11 cellular contexts compared by ENCODE assay signal in the genomic region with DNA sequence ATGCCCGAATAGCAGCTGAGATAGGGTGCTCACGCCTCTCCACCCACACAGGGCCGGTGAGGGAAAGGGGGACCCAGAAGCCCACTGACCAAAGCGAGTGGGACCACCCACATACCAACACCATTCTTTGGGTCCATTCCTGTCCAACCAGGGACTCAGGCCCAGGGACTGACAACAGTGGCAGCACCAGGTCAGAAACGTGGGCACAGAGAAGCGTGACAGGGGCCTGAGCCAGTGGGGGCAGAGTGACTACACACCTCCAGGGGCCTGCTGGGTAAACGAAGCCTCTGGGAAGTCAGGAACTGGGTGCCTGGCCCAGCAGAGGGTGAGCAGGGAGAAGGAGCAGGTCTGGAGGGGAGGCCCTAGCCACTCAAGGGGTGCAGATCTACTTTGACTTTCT. TPM values are rescaled to one million over a fixed set of nuclear protein-coding genes. Genes with fewer than 3 reads are reported as not detected.
DNase-seq lines count a peak whose midpoint lies in the region; ATAC-seq and TF ChIP-seq lines count a peak whose summit lies in the region.
"Had no signal": no experiment of that assay in that cellular context is flagged by ENCODE, and none has a peak within 500 bp of the region (broad histone marks: within the 10 kb centered on the region; RNA-seq: fewer than 3 reads in every experiment).

No MANE protein-coding gene starts in this region.

- WGBS in heart left ventricle, 4 donors = 60 to 76% (median 66%) methylated on average over 6 to 7 of the region's 7 CpGs
- WGBS in hepatocyte (ENCODE audit: low lambda C conversion rate, missing lambda C conversion rate) = 80% methylated on average over 7 of the region's 7 CpGs

- no peaks in the 10 kb centered on the region for H3K9me2 ChIP-seq in hepatocyte (replicated peaks; ENCODE audit: insufficient read depth)

- no peak for TF ChIP-seq POLR2A in heart left ventricle (IDR thresholded peaks at IDR 0.05)

- H3K4me1 ChIP-seq in heart left ventricle (peaks cover 5 to 97% (median 76%) of the 10 kb centered on the region in 12 donors), rectal smooth muscle tissue (ENCODE audit: control insufficient read depth, insufficient read depth, low read length) (peaks cover 2% of the 10 kb centered on the region), hepatocyte (ENCODE audit: insufficient read depth) (peaks cover 7% of the 10 kb centered on the region)

- POLR2A ChIA-PET in AG04450 (lab: Yijun Ruan, JAX) = interaction anchor here (0.6 to 4.5 kb wide), 17 partner anchors 8 to 132 kb away, joined by 3 to 48 read pairs (median 4); a partner anchor contains a TSS
- POLR2A ChIA-PET in WTC11 (lab: Charles Lee) = interaction anchor here (1.1 kb wide), 4 partner anchors 11 to 34 kb away, joined by 4 to 6 read pairs (median 6); a partner anchor contains a TSS

- H3K9me3 ChIP-seq in AG04450 (ENCODE audit: control insufficient read depth, insufficient read depth, low read length) = no peaks in the 10 kb centered on the region
- no peaks in the 10 kb centered on the region for H3K9me3 ChIP-seq in heart left ventricle
- H3K9me3 ChIP-seq in MG63 = no peaks in the 10 kb centered on the region
- no peaks in the 10 kb centered on the region for H3K9me3 ChIP-seq in hepatocyte (ENCODE audit: low read depth)

- H3K9ac ChIP-seq in rectal smooth muscle tissue (ENCODE audit: low read length) = no peak overlapping the region

- peak overlapping the region; percentile 80 for H3K27ac ChIP-seq in AG04450 (ENCODE audit: low read depth, low read length)
- H3K27ac ChIP-seq in heart left ventricle = peak overlapping the region in 10 of 12 donors; percentile 67 to 86 (median 72)
- peak overlapping the region; percentile 0 for H3K27ac ChIP-seq in rectal smooth muscle tissue (ENCODE audit: low read depth, low read length)
- H3K27ac ChIP-seq in hepatocyte = no peak overlapping the region
- H3K27ac ChIP-seq: cardiac muscle cell had no signal

- H2AFZ ChIP-seq in hepatocyte = no peak overlapping the region

- H3K4me1 Mint-ChIP-seq in WTC11 = peaks cover 23% of the 10 kb centered on the region

- no peak overlapping the region for H3K27ac Mint-ChIP-seq in WTC11
- H3K27ac Mint-ChIP-seq: activated T-helper 1 cell treated with anti-CD3 and anti-CD28 coated beads, Interleukin-12 subunit alpha, Interleukin-12 subunit beta, Interleukin-2, Interleukin-4 antibody, amounts not matched to agents 30 ng/mL and 10 ng/mL and 1 ng/mL, durations not matched to agents 14 hours and 24 hours and 36 hours had no signal

- H3K36me3 Mint-ChIP-seq in WTC11 = no peaks in the 10 kb centered on the region

- peaks cover 0 to 81% (median 60%) of the 10 kb centered on the region in 9 donors for H3K36me3 ChIP-seq in heart left ventricle
- peaks cover 12% of the 10 kb centered on the region for H3K36me3 ChIP-seq in rectal smooth muscle tissue (ENCODE audit: control insufficient read depth, insufficient read depth, low read length)
- peaks cover 39% of the 10 kb centered on the region for H3K36me3 ChIP-seq in MG63
- H3K36me3 ChIP-seq in hepatocyte (replicated peaks; ENCODE audit: insufficient read depth, low read depth) = no peaks in the 10 kb centered on the region
- H3K36me3 ChIP-seq: cardiac muscle cell had no signal

- no peaks in the 10 kb centered on the region for H3K9me3 Mint-ChIP-seq in WTC11
- H3K9me3 Mint-ChIP-seq: activated T-helper 1 cell treated with anti-CD3 and anti-CD28 coated beads, Interleukin-12 subunit alpha, Interleukin-12 subunit beta, Interleukin-2, Interleukin-4 antibody, amounts not matched to agents 30 ng/mL and 10 ng/mL and 1 ng/mL, durations not matched to agents 14 hours and 24 hours and 36 hours had no signal

- DNase-seq in AG04450 (ENCODE audit: low read depth, low spot score) (no peak), WTC11 (ENCODE audit: low spot score) (peak; percentile 8), heart left ventricle (peak in 2 of 5 donors; percentile 15 to 32), MG63 (no peak), hepatocyte (ENCODE audit: low spot score) (no peak), SIG-M5 (lab: John Stamatoyannopoulos, UW) (no peak)
- no peak for DNase-seq in stimulated activated CD4-positive, alpha-beta T cell treated with anti-CD3 and anti-CD28 coated beads, Interleukin-15, amount 100 ng/mL, for 24 hours
- DNase-seq: NCI-H187 treated with DMSO at 0.1 percent for 48 hours had no signal

- H3K4me2 ChIP-seq in hepatocyte = no peak overlapping the region

- ATAC-seq in WTC11 (no peak), heart left ventricle (peak in 2 of 4 donors; percentile 0 to 1)

- no peaks in the 10 kb centered on the region for H3K27me3 ChIP-seq in AG04450 (ENCODE audit: control insufficient read depth, insufficient read depth, low read length)
- no peaks in the 10 kb centered on the region for H3K27me3 ChIP-seq in heart left ventricle
- H3K27me3 ChIP-seq in rectal smooth muscle tissue (ENCODE audit: control insufficient read depth, insufficient read depth, low read length) = no peaks in the 10 kb centered on the region
- no peaks in the 10 kb centered on the region for H3K27me3 ChIP-seq in MG63
- no peaks in the 10 kb centered on the region for H3K27me3 ChIP-seq in hepatocyte
- H3K27me3 ChIP-seq: cardiac muscle cell had no signal

- CTCF ChIA-PET in AG04450 (lab: Charles Lee) = interaction anchor here (0.7 to 3.8 kb wide), 31 partner anchors 8 to 279 kb away, joined by 3 to 120 read pairs (median 7); a partner anchor contains a TSS
- CTCF ChIA-PET in WTC11 (lab: Charles Lee) = interaction anchor here (0.6 to 11.2 kb wide), 56 partner anchors 8 to 1848 kb away, joined by 3 to 474 read pairs (median 6); a partner anchor contains a TSS

- peaks cover 26% of the 10 kb centered on the region for H3K27me3 Mint-ChIP-seq in WTC11 (ENCODE audit: low read depth)

- intact Hi-C loops in heart left ventricle (cut with DNase I) = loop anchor here in 8 of 10 donors (2.0 to 5.0 kb wide), 5 partner anchors 33 to 222 kb away; no protein-coding TSS in a partner anchor

- H3K4me3 ChIP-seq in AG04450 (ENCODE audit: low read depth, low read length) (no peak overlapping the region), heart left ventricle (no peak overlapping the region), rectal smooth muscle tissue (ENCODE audit: low read length) (no peak overlapping the region), MG63 (no peak overlapping the region), hepatocyte (no peak overlapping the region)
- H3K4me3 ChIP-seq: cardiac muscle cell had no signal

- TF ChIP-seq CTCF in AG04450 (IDR thresholded peaks at IDR 0.05; ENCODE audit: low read depth, low read length) (no peak), WTC11 (IDR thresholded peaks at IDR 0.05) (no peak), heart left ventricle (IDR thresholded peaks at IDR 0.05) (no peak), hepatocyte (IDR thresholded peaks at IDR 0.05; ENCODE audit: poor library complexity) (no peak)

- H4K20me1 ChIP-seq in hepatocyte (ENCODE audit: insufficient read depth, poor library complexity, severe bottlenecking) = no peaks in the 10 kb centered on the region

- H3K79me2 ChIP-seq in hepatocyte = no peaks in the 10 kb centered on the region

- no peak overlapping the region for H3K4me3 Mint-ChIP-seq in WTC11
- H3K4me3 Mint-ChIP-seq: activated T-helper 1 cell treated with anti-CD3 and anti-CD28 coated beads, Interleukin-12 subunit alpha, Interleukin-12 subunit beta, Interleukin-2, Interleukin-4 antibody, amounts not matched to agents 30 ng/mL and 10 ng/mL and 1 ng/mL, durations not matched to agents 14 hours and 24 hours and 36 hours had no signal

TF ChIP-seq in WTC11, 78 proteins besides CTCF, POLR2A, EP300 and RAD21 (continues in another document):
- TF ChIP-seq KAT7 (CRISPR knock-in tag; IDR thresholded peaks at IDR 0.05; ENCODE audit: borderline replicate concordance) = no peak

RNA-seq across cellular contexts. Expression of a gene that starts 13.7 kb away (rescaled TPM):
- polyA plus RNA-seq in AG04450 (2011; rRNA removed) = 15.4 and 17.6 TPM in 2 replicates
- 25.2 and 26.8 TPM in 2 replicates for polyA minus RNA-seq in AG04450 (2011; rRNA and poly(A)+ RNA removed)
- total RNA-seq in WTC11 (2021) = 6.5 to 11.9 TPM (median 6.8 TPM) in 3 replicates
- total RNA-seq in heart left ventricle = 10 to 100 TPM; 42.9 to 72.6 (median 48.5) TPM
- polyA plus RNA-seq in heart left ventricle = 10 to 100 TPM; 26.0 to 94.7 TPM
- total RNA-seq in MG63 (2014; rRNA removed; shearing (Covaris generic); ENCODE audit: low replicate concordance) = 22.1 and 23.9 TPM in 2 replicates
- total RNA-seq in hepatocyte = 19.3 and 20.9 TPM in 2 replicates
- polyA plus RNA-seq in hepatocyte = 24.6 and 25.8 TPM in 2 replicates

RNA-seq across cellular contexts. Expression of a gene that starts 15.6 kb away (rescaled TPM):
- 23.1 and 31.0 TPM in 2 replicates for polyA plus RNA-seq in AG04450 (2011; rRNA removed)
- polyA minus RNA-seq in AG04450 (2011; rRNA and poly(A)+ RNA removed) = 74.2 and 82.3 TPM in 2 replicates
- 3.4 to 7.7 TPM (median 4.1 TPM) in 3 replicates for total RNA-seq in WTC11 (2021)
- 100 to 1,000 TPM in 3 of 9 donors, 10 to 100 TPM in 6; 56.0 to 193 (median 88.4) TPM for total RNA-seq in heart left ventricle
- 100 to 1,000 TPM in 1 of 2 donors, 10 to 100 TPM in 1; 58.7 to 133 TPM for polyA plus RNA-seq in heart left ventricle
- 10.8 and 12.4 TPM in 2 replicates for total RNA-seq in MG63 (2014; rRNA removed; shearing (Covaris generic); ENCODE audit: low replicate concordance)
- total RNA-seq in hepatocyte = 15.9 and 16.9 TPM in 2 replicates
- polyA plus RNA-seq in hepatocyte = 32.2 and 41.8 TPM in 2 replicates

RNA-seq across cellular contexts. Expression of a gene that starts 32.0 kb away (rescaled TPM):
- polyA plus RNA-seq in AG04450 (2011; rRNA removed) (182 and 274 TPM in 2 replicates), heart left ventricle (10 to 100 TPM; 28.8 to 81.6 TPM), hepatocyte (81.2 and 86.0 TPM in 2 replicates)
- 61.6 and 95.6 TPM in 2 replicates for polyA minus RNA-seq in AG04450 (2011; rRNA and poly(A)+ RNA removed)
- total RNA-seq in WTC11 (2021) (6.4 to 11.2 TPM (median 7.4 TPM) in 3 replicates), heart left ventricle (100 to 1,000 TPM in 3 of 9 donors, 10 to 100 TPM in 6; 18.3 to 132 (median 42.6) TPM), hepatocyte (21.8 and 25.1 TPM in 2 replicates)
- total RNA-seq in MG63 (2014; rRNA removed; shearing (Covaris generic); ENCODE audit: low replicate concordance) = 37.5 and 66.3 TPM in 2 replicates
- total RNA-seq: activated T-helper 1 cell treated with anti-CD3 and anti-CD28 coated beads, Interleukin-12 subunit alpha, Interleukin-12 subunit beta, Interleukin-2, Interleukin-4 antibody, amounts not matched to agents 30 ng/mL and 10 ng/mL and 1 ng/mL, durations not matched to agents 14 hours and 24 hours and 36 hours had no signal

RNA-seq across cellular contexts. Expression of a gene that starts 37.8 kb away (rescaled TPM):
- 0.06 TPM in 1 of 2 replicates, not detected in the other for polyA plus RNA-seq in AG04450 (2011; rRNA removed)
- polyA minus RNA-seq in AG04450 (2011; rRNA and poly(A)+ RNA removed) = not detected in 2 replicates
- total RNA-seq in WTC11 (2021) = not detected in 3 replicates
- under 1 TPM in 2 of 9 donors, not detected in 7; 0.20 to 0.27 TPM for total RNA-seq in heart left ventricle
- not detected for polyA plus RNA-seq in heart left ventricle
- not detected in 2 replicates for total RNA-seq in MG63 (2014; rRNA removed; shearing (Covaris generic); ENCODE audit: low replicate concordance)
- total RNA-seq in hepatocyte = 18.9 and 21.8 TPM in 2 replicates
- 28.9 and 29.4 TPM in 2 replicates for polyA plus RNA-seq in hepatocyte
- total RNA-seq: activated T-helper 1 cell treated with anti-CD3 and anti-CD28 coated beads, Interleukin-12 subunit alpha, Interleukin-12 subunit beta, Interleukin-2, Interleukin-4 antibody, amounts not matched to agents 30 ng/mL and 10 ng/mL and 1 ng/mL, durations not matched to agents 14 hours and 24 hours and 36 hours had no signal

RNA-seq across cellular contexts. Expression of a gene that starts 59.2 kb away (rescaled TPM):
- polyA plus RNA-seq in AG04450 (2011; rRNA removed) = 548 and 645 TPM in 2 replicates
- 854 and 868 TPM in 2 replicates for polyA minus RNA-seq in AG04450 (2011; rRNA and poly(A)+ RNA removed)
- 730 to 860 TPM (median 838 TPM) in 3 replicates for total RNA-seq in WTC11 (2021)
- 100 to 1,000 TPM; 307 to 481 (median 348) TPM for total RNA-seq in heart left ventricle
- 100 to 1,000 TPM in 1 of 2 donors, 10 to 100 TPM in 1; 52.0 to 172 TPM for polyA plus RNA-seq in heart left ventricle
- total RNA-seq in MG63 (2014; rRNA removed; shearing (Covaris generic); ENCODE audit: low replicate concordance) = 684 and 692 TPM in 2 replicates
- total RNA-seq in hepatocyte = 435 and 449 TPM in 2 replicates
- 53.5 and 65.1 TPM in 2 replicates for polyA plus RNA-seq in hepatocyte
